19 cellular contexts compared by ENCODE assay signal in genomic region chr6:40293109-40293823, GRCh38.
DNase-seq lines count a peak whose midpoint lies in the region; ATAC-seq and TF ChIP-seq lines count a peak whose summit lies in the region.
"Had no signal": no experiment of that assay in that cellular context is flagged by ENCODE, and none has a peak within 500 bp of the region (broad histone marks: within the 10 kb centered on the region; RNA-seq: fewer than 3 reads in every experiment).

No MANE protein-coding gene starts in this region.

- H3K27ac Mint-ChIP-seq in stimulated activated memory B cell treated with anti-CD40 and anti-IgM and Interleukin-4, amounts not matched to agents 10 μg/mL and 1 μg/mL and 100 μg/mL, for 72 hours = no peak overlapping the region

- H3K9me3 Mint-ChIP-seq in stimulated activated memory B cell treated with anti-CD40 and anti-IgM and Interleukin-4, amounts not matched to agents 10 μg/mL and 1 μg/mL and 100 μg/mL, for 72 hours = peaks cover 5% of the 10 kb centered on the region

- peak; percentile 34 for ATAC-seq in stimulated activated memory B cell treated with anti-CD40 and anti-IgM and Interleukin-4, amounts not matched to agents 10 μg/mL and 1 μg/mL and 100 μg/mL, for 72 hours
- ATAC-seq in HG02571 (IDR thresholded peaks at IDR 0.05; ENCODE audit: unreplicated experiment) = no peak

- no peaks in the 10 kb centered on the region for H3K4me1 Mint-ChIP-seq in stimulated activated memory B cell treated with anti-CD40 and anti-IgM and Interleukin-4, amounts not matched to agents 10 μg/mL and 1 μg/mL and 100 μg/mL, for 72 hours

- H3K4me3 ChIP-seq in WERI-Rb-1 (ENCODE audit: low read depth, low read length) (no peak overlapping the region), esophagus (ENCODE audit: low read depth in 1 of 2, low read length in 2 of 2) (no peak overlapping the region)
- H3K4me3 ChIP-seq: GM23248, SK-N-MC had no signal

- H3K27me3 ChIP-seq in WERI-Rb-1 (ENCODE audit: insufficient read depth, low read depth, severe bottlenecking) = no peaks in the 10 kb centered on the region
- H3K27me3 ChIP-seq in esophagus (ENCODE audit: control insufficient read depth in 1 of 2, insufficient read depth in 2 of 2, low read length in 2 of 2) = no peaks in the 10 kb centered on the region

- H3K4me1 ChIP-seq in esophagus (ENCODE audit: control insufficient read depth in 2 of 2, insufficient read depth in 2 of 2, low read length in 1 of 2) = peaks cover 2 to 14% of the 10 kb centered on the region in 2 donors

- H3K36me3 Mint-ChIP-seq in stimulated activated memory B cell treated with anti-CD40 and anti-IgM and Interleukin-4, amounts not matched to agents 10 μg/mL and 1 μg/mL and 100 μg/mL, for 72 hours = no peaks in the 10 kb centered on the region

- H3K9me3 ChIP-seq in WERI-Rb-1 (ENCODE audit: severe bottlenecking) (peaks cover 3% of the 10 kb centered on the region), esophagus (ENCODE audit: control insufficient read depth in 2 of 2, insufficient read depth in 1 of 2, low read depth in 1 of 2, low read length in 1 of 2) (peaks cover 0 to 3% of the 10 kb centered on the region in 2 donors)

- no peak for TF ChIP-seq CTCF in WERI-Rb-1 (IDR thresholded peaks at IDR 0.05; ENCODE audit: low read depth, low read length)

- in situ Hi-C loops in Caki2 (cut with HindIII; ENCODE audit: low pct_unique_long_range_greater_than_20kb, low sequenced_read_pairs) = no loop called here

- H3K27ac ChIP-seq in WERI-Rb-1 (no peak overlapping the region), esophagus (ENCODE audit: low read depth in 2 of 2, low read length in 1 of 2) (peak overlapping the region; percentile 77 to 85)
- H3K27ac ChIP-seq: GM23248, HL-60, SK-N-MC had no signal

- DNase-seq in Caki2 (ENCODE audit: low read depth) = peak; percentile 27
- peak; percentile 35 for DNase-seq in WERI-Rb-1
- DNase-seq in NCI-H1048 (lab: John Stamatoyannopoulos, UW) = no peak
- no peak for DNase-seq in NCI-H2196 treated with DMSO at 0.1 percent for 48 hours (lab: John Stamatoyannopoulos, UW; ENCODE audit: unreplicated experiment)
- DNase-seq: DMS153, DND-41, GM23248, HCEC 1CT, NCI-H1105, NCI-H146, NCI-H1930, NCI-H2107, NCI-H526 treated with DMSO at 0.1 percent for 48 hours, SIG-M5 had no signal

- H3K27me3 Mint-ChIP-seq in stimulated activated memory B cell treated with anti-CD40 and anti-IgM and Interleukin-4, amounts not matched to agents 10 μg/mL and 1 μg/mL and 100 μg/mL, for 72 hours = peaks cover 25% of the 10 kb centered on the region

- H3K36me3 ChIP-seq in WERI-Rb-1 (no peaks in the 10 kb centered on the region), esophagus (ENCODE audit: control insufficient read depth in 2 of 2, insufficient read depth in 2 of 2, low read length in 1 of 2) (no peaks in the 10 kb centered on the region)

- WGBS in esophagus, 2 donors = 46 to 55% methylated on average over 5 of the region's 5 CpGs

- H3K4me3 Mint-ChIP-seq in stimulated activated memory B cell treated with anti-CD40 and anti-IgM and Interleukin-4, amounts not matched to agents 10 μg/mL and 1 μg/mL and 100 μg/mL, for 72 hours = no peak overlapping the region

Comparison
In these comparisons a context has a peak if more than half of its experiments do, and no peak if none do; other contexts are left out.
1. DNase-seq: peak in Caki2 (single experiment) and WERI-Rb-1 (single experiment); none in NCI-H1048 (single experiment) and NCI-H2196 treated with DMSO at 0.1 percent for 48 hours (single experiment).